ENCODE assay signal across 8 cellular contexts in genomic region chr13:27339299-27339698, GRCh38.
DNase-seq lines count a peak whose midpoint lies in the region; ATAC-seq, FAIRE-seq and TF ChIP-seq lines count a peak whose summit lies in the region.

No MANE protein-coding gene starts in this region.

- H3K27me3 Mint-ChIP-seq in T-helper 17 cell = peaks cover 41% of the 10 kb centered on the region

- H3K4me3 ChIP-seq in A673 (ENCODE audit: low read depth, low read length, poor library complexity, severe bottlenecking) = no peak overlapping the region
- H3K4me3 ChIP-seq in choroid plexus epithelial cell (ENCODE audit: low read depth, low read length) = no peak overlapping the region
- no peak overlapping the region for H3K4me3 ChIP-seq in pancreas

- DNase-seq in A673 (ENCODE audit: low spot score) (peak; percentile 68), KBM-7 (peak; percentile 85), T-helper 17 cell (peak in 1 of 3 donors; percentile 11), choroid plexus epithelial cell (ENCODE audit: low read depth) (peak; percentile 73), pancreas (peak in 1 of 6 donors; percentile 33)

- in situ Hi-C loops in KBM-7 (cut with MboI; ENCODE audit: low pct_unique_long_range_greater_than_20kb, low sequenced_read_pairs) = no loop called here

- no peak overlapping the region for H3K4me3 Mint-ChIP-seq in T-helper 17 cell

- H3K27ac Mint-ChIP-seq in T-helper 17 cell = no peak overlapping the region

- H3K36me3 ChIP-seq in A673 (ENCODE audit: insufficient read depth, low read length, poor library complexity, severe bottlenecking) = no peaks in the 10 kb centered on the region
- no peaks in the 10 kb centered on the region for H3K36me3 ChIP-seq in pancreas

- H3K27me3 ChIP-seq in A673 (replicated peaks; ENCODE audit: insufficient read depth, low read depth, low read length, poor library complexity) (peaks cover 35% of the 10 kb centered on the region), pancreas (no peaks in the 10 kb centered on the region)

- intact Hi-C loops in A673 (cut with micrococcal nuclease; ENCODE audit: unreplicated experiment) = no loop called here
- intact Hi-C loops in pancreas (cut with DNase I) = no loop called here

- H3K4me1 Mint-ChIP-seq in T-helper 17 cell = peaks cover 7% of the 10 kb centered on the region

- WGBS in pancreas, 2 donors = 24 to 49% methylated on average over 6 of the region's 6 CpGs

- H3K36me3 Mint-ChIP-seq in T-helper 17 cell (ENCODE audit: low read depth) = peaks cover 2% of the 10 kb centered on the region

- no peak for FAIRE-seq in pancreas (lab: Jason Lieb, UNC)

- CTCF ChIA-PET in A673 (lab: Charles Lee) = interaction anchor here (0.6 to 1.0 kb wide), 5 partner anchors 8 to 622 kb away, joined by 3 to 8 read pairs (median 4); no protein-coding TSS in a partner anchor

- H3K9me3 ChIP-seq in A673 (ENCODE audit: low read depth, low read length, poor library complexity, severe bottlenecking) (no peaks in the 10 kb centered on the region), T-helper 17 cell (ENCODE audit: control insufficient read depth, low read length, poor library complexity, severe bottlenecking) (no peaks in the 10 kb centered on the region), pancreas (no peaks in the 10 kb centered on the region)

- ATAC-seq in GM18498 (IDR thresholded peaks at IDR 0.05; ENCODE audit: unreplicated experiment) (peak; percentile 69), T-helper 17 cell (peak; percentile 75), pancreas (peak in 3 of 4 donors; percentile 64 to 72 (median 65)), GM18520 (IDR thresholded peaks at IDR 0.05; ENCODE audit: unreplicated experiment) (no peak), GM21737 (IDR thresholded peaks at IDR 0.05; ENCODE audit: unreplicated experiment) (no peak)

- no peaks in the 10 kb centered on the region for H3K4me1 ChIP-seq in A673 (ENCODE audit: insufficient read depth, low read length, poor library complexity, severe bottlenecking)
- no peaks in the 10 kb centered on the region for H3K4me1 ChIP-seq in pancreas

- H3K27ac ChIP-seq in A673 (ENCODE audit: low read depth, low read length, poor library complexity, severe bottlenecking) (no peak overlapping the region), pancreas (no peak overlapping the region)

- POLR2A ChIA-PET in A673 (lab: Charles Lee; ENCODE audit: low non-redundant PET) = no interaction called here

- TF ChIP-seq CTCF in A673 (conservative IDR thresholded peaks at IDR 0.05; ENCODE audit: low read depth, low read length) (peak; percentile 70), choroid plexus epithelial cell (conservative IDR thresholded peaks at IDR 0.05; ENCODE audit: low read depth, low read length) (peak; percentile 81), pancreas (IDR thresholded peaks at IDR 0.05) (peak in 2 of 4 donors; percentile 19)

- BruUV-seq in A673 (replicated peaks; lab: Mats Ljungman, UMichigan) = no TSS peak

Comparison
In these comparisons a context has a peak if more than half of its experiments do, and no peak if none do; other contexts are left out.
1. ATAC-seq: peak in GM18498 (single experiment), T-helper 17 cell (single experiment) and pancreas (3 of 4); none in GM18520 (single experiment) and GM21737 (single experiment).